ENCODE assay signal across 14 cellular contexts in genomic region chr9:14304242-14304641, GRCh38. TPM values are rescaled to one million over a fixed set of nuclear protein-coding genes. Genes with fewer than 3 reads are reported as not detected.
"Had no signal": no experiment of that assay in that cellular context is flagged by ENCODE, and none has a peak within 500 bp of the region (broad histone marks: within the 10 kb centered on the region; RNA-seq: fewer than 3 reads in every experiment).

No MANE protein-coding gene starts in this region.

- DNase-seq: activated CD4-positive, alpha-beta T cell treated with anti-CD3 and anti-CD28 coated beads for 36 hours; activated CD8-positive, alpha-beta memory T cell treated with anti-CD3 and anti-CD28 coated beads, Interleukin-2, amount 50 U/mL, for 4 hours; activated CD8-positive, alpha-beta T cell treated with anti-CD3 and anti-CD28 coated beads for 36 hours; brain microvascular endothelial cell; foreskin melanocyte; naive thymus-derived CD8-positive, alpha-beta T cell; stimulated activated CD4-positive, alpha-beta T cell treated with anti-CD3 and anti-CD28 coated beads, Interleukin-4, amount 100 ng/mL, for 1 hour; stimulated activated CD8-positive, alpha-beta memory T cell treated with anti-CD3 and anti-CD28 coated beads, Interleukin-4, amount 100 ng/mL, for 48 hours; stimulated activated naive CD8-positive, alpha-beta T cell treated with anti-CD3 and anti-CD28 coated beads, Interleukin-15, Interleukin-2, amounts not matched to agents 100 U/mL and 50 U/mL, for 24 hours; T-helper 9 cell; WERI-Rb-1 had no signal

- H3K27me3 ChIP-seq: brain microvascular endothelial cell, sigmoid colon had no signal

- H3K27ac Mint-ChIP-seq: activated CD4-positive, alpha-beta T cell treated with anti-CD3 and anti-CD28 coated beads for 36 hours; activated CD8-positive, alpha-beta T cell treated with anti-CD3 and anti-CD28 coated beads for 36 hours; naive thymus-derived CD8-positive, alpha-beta T cell; progenitor cell of endocrine pancreas had no signal

- H3K27ac ChIP-seq: brain microvascular endothelial cell, thoracic aorta, WERI-Rb-1 had no signal

- H3K36me3 Mint-ChIP-seq: naive thymus-derived CD8-positive, alpha-beta T cell had no signal

- H3K4me3 Mint-ChIP-seq: activated CD4-positive, alpha-beta T cell treated with anti-CD3 and anti-CD28 coated beads for 36 hours; activated CD8-positive, alpha-beta T cell treated with anti-CD3 and anti-CD28 coated beads for 36 hours; naive thymus-derived CD8-positive, alpha-beta T cell had no signal

- H3K9me3 Mint-ChIP-seq: activated CD8-positive, alpha-beta T cell treated with anti-CD3 and anti-CD28 coated beads for 36 hours had no signal

- H3K4me3 ChIP-seq: sigmoid colon, thoracic aorta had no signal

- H3K4me1 Mint-ChIP-seq: naive thymus-derived CD8-positive, alpha-beta T cell had no signal

- H3K36me3 ChIP-seq: thoracic aorta, WERI-Rb-1 had no signal

- ATAC-seq: activated CD4-positive, alpha-beta T cell treated with anti-CD3 and anti-CD28 coated beads for 36 hours; activated CD8-positive, alpha-beta T cell treated with anti-CD3 and anti-CD28 coated beads for 36 hours; naive thymus-derived CD8-positive, alpha-beta T cell; stimulated activated naive CD8-positive, alpha-beta T cell treated with anti-CD3 and anti-CD28 coated beads, Interleukin-15, Interleukin-2, amounts not matched to agents 100 U/mL and 50 U/mL, for 24 hours had no signal

RNA-seq across cellular contexts. Expression of gene NFIB, which starts 9.7 kb away (rescaled TPM):
- total RNA-seq: activated CD4-positive, alpha-beta T cell treated with anti-CD3 and anti-CD28 coated beads for 36 hours; activated CD8-positive, alpha-beta T cell treated with anti-CD3 and anti-CD28 coated beads for 36 hours; naive thymus-derived CD8-positive, alpha-beta T cell had no signal
